In the genomic region with DNA sequence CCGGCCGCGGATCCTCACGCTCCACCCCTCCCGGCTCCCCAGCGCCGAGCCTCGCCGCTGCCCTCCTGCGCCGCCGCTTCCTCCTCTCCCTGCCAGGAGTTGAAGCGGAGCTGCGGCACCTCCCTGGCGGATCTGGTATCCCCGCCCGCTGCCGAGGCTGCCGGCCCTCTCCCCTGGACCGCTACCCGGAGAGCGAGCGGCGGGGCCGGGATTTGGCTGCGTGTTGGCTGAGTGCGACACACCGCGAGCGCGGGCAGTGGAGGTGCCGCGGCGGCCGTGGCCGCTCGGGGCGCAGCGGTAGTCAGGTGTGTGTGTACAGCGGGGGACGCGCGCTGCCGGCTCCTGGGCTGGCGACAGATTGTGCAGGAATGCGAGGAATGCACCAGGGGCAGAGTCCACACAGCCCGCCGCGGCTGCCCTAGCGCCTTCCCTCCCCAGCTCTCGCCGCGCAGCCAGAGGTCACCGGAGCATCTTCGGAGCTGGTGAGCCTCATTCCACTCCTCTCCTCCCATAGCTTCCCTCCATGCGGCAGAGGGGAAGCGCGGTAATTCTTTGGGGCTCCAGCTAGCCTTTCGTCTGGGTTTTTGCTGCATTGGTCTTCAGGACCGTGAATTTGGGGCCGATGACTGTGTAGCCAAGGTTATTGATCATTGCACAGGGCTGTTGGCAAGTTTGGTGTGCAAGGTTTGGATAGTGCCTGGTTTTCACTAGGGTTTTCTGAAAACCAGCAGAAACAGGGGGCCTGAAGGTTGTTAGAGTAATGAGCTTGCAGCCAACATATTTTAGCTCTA, we compare ENCODE assay signal across 8 cellular contexts. TPM values are rescaled to one million over a fixed set of nuclear protein-coding genes. Genes with fewer than 3 reads are reported as not detected.
DNase-seq lines count a peak whose midpoint lies in the region; ATAC-seq and TF ChIP-seq lines count a peak whose summit lies in the region.

No MANE protein-coding gene starts in this region.

- peak overlapping the region; percentile 87 for H3K4me3 ChIP-seq in coronary artery

- ATAC-seq in left colon: peak; percentile 83

- intact Hi-C loops in left colon (cut with DNase I, micrococcal nuclease): loop anchor here in 1 of 2 donors (5.0 kb wide), 1 partner anchor 289 kb away; no protein-coding TSS in a partner anchor

- peak overlapping the region; percentile 90 to 91 for H3K27ac ChIP-seq in coronary artery

- peak; percentile 20 for TF ChIP-seq CTCF in coronary artery (IDR thresholded peaks at IDR 0.05)

- DNase-seq in NCI-H2107 (lab: John Stamatoyannopoulos, UW) (peak; percentile 15), NCI-H2107 treated with DMSO at 0.1 percent for 48 hours (lab: John Stamatoyannopoulos, UW; ENCODE audit: unreplicated experiment) (no peak), HCEC 1CT (peak; percentile 65), M059J (ENCODE audit: low read depth) (peak; percentile 85), UCSD-AML1 (lab: John Stamatoyannopoulos, UW; ENCODE audit: unreplicated experiment) (peak; percentile 82), coronary artery (ENCODE audit: low spot score) (peak; percentile 81), left colon (peak; percentile 82 to 84)
- peak; percentile 16 for DNase-seq in stimulated activated CD4-positive, alpha-beta T cell treated with anti-CD3 and anti-CD28 coated beads, Interleukin-2, amount 100 ng/mL, for 4 hours (ENCODE audit: low read depth)

RNA-seq across cellular contexts. Expression of a gene that starts 1.3 kb away (rescaled TPM):
- total RNA-seq in M059J (2014; rRNA removed; shearing (Covaris generic)): 9.1 and 19.2 TPM in 2 replicates
- 10 to 100 TPM; 36.9 to 55.5 TPM for total RNA-seq in left colon

RNA-seq across cellular contexts. Expression of a gene that starts 1.5 kb away (rescaled TPM):
- total RNA-seq in M059J (2014; rRNA removed; shearing (Covaris generic)): 0.79 TPM in 1 of 2 replicates, not detected in the other
- under 1 TPM in 1 of 2 donors, not detected in 1; 0.73 TPM for total RNA-seq in left colon
